In genomic region chr1:161216945-161217712, GRCh38 we compare ENCODE assay signal across 1 cellular context.
TF ChIP-seq lines count a peak whose summit lies in the region.

No MANE protein-coding gene starts in this region.

TF ChIP-seq in WTC11, 78 proteins besides CTCF, POLR2A, EP300 and RAD21 (continued from another document):
- TF ChIP-seq GRHL2 (CRISPR knock-in tag; IDR thresholded peaks at IDR 0.05; ENCODE audit: insufficient replicate concordance, severe bottlenecking) = no peak
- TF ChIP-seq NR2C2 (CRISPR knock-in tag; IDR thresholded peaks at IDR 0.05) = no peak
- TF ChIP-seq IRF2 (CRISPR knock-in tag; IDR thresholded peaks at IDR 0.05; ENCODE audit: borderline replicate concordance, low read depth) = no peak
- TF ChIP-seq, protein P1, sequence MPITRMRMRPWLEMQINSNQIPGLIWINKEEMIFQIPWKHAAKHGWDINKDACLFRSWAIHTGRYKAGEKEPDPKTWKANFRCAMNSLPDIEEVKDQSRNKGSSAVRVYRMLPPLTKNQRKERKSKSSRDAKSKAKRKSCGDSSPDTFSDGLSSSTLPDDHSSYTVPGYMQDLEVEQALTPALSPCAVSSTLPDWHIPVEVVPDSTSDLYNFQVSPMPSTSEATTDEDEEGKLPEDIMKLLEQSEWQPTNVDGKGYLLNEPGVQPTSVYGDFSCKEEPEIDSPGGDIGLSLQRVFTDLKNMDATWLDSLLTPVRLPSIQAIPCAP (CRISPR knock-in tag; IDR thresholded peaks at IDR 0.05) = no peak
- TF ChIP-seq, protein P2, sequence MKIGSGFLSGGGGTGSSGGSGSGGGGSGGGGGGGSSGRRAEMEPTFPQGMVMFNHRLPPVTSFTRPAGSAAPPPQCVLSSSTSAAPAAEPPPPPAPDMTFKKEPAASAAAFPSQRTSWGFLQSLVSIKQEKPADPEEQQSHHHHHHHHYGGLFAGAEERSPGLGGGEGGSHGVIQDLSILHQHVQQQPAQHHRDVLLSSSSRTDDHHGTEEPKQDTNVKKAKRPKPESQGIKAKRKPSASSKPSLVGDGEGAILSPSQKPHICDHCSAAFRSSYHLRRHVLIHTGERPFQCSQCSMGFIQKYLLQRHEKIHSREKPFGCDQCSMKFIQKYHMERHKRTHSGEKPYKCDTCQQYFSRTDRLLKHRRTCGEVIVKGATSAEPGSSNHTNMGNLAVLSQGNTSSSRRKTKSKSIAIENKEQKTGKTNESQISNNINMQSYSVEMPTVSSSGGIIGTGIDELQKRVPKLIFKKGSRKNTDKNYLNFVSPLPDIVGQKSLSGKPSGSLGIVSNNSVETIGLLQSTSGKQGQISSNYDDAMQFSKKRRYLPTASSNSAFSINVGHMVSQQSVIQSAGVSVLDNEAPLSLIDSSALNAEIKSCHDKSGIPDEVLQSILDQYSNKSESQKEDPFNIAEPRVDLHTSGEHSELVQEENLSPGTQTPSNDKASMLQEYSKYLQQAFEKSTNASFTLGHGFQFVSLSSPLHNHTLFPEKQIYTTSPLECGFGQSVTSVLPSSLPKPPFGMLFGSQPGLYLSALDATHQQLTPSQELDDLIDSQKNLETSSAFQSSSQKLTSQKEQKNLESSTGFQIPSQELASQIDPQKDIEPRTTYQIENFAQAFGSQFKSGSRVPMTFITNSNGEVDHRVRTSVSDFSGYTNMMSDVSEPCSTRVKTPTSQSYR (CRISPR knock-in tag; IDR thresholded peaks at IDR 0.05) = no peak
- TF ChIP-seq ARID4B (CRISPR knock-in tag; IDR thresholded peaks at IDR 0.05; ENCODE audit: borderline replicate concordance) = no peak
- TF ChIP-seq, protein P3, sequence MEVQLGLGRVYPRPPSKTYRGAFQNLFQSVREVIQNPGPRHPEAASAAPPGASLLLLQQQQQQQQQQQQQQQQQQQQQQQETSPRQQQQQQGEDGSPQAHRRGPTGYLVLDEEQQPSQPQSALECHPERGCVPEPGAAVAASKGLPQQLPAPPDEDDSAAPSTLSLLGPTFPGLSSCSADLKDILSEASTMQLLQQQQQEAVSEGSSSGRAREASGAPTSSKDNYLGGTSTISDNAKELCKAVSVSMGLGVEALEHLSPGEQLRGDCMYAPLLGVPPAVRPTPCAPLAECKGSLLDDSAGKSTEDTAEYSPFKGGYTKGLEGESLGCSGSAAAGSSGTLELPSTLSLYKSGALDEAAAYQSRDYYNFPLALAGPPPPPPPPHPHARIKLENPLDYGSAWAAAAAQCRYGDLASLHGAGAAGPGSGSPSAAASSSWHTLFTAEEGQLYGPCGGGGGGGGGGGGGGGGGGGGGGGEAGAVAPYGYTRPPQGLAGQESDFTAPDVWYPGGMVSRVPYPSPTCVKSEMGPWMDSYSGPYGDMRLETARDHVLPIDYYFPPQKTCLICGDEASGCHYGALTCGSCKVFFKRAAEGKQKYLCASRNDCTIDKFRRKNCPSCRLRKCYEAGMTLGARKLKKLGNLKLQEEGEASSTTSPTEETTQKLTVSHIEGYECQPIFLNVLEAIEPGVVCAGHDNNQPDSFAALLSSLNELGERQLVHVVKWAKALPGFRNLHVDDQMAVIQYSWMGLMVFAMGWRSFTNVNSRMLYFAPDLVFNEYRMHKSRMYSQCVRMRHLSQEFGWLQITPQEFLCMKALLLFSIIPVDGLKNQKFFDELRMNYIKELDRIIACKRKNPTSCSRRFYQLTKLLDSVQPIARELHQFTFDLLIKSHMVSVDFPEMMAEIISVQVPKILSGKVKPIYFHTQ (CRISPR knock-in tag; IDR thresholded peaks at IDR 0.05) = no peak
- TF ChIP-seq, protein P4, sequence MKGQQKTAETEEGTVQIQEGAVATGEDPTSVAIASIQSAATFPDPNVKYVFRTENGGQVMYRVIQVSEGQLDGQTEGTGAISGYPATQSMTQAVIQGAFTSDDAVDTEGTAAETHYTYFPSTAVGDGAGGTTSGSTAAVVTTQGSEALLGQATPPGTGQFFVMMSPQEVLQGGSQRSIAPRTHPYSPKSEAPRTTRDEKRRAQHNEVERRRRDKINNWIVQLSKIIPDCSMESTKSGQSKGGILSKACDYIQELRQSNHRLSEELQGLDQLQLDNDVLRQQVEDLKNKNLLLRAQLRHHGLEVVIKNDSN (CRISPR knock-in tag; IDR thresholded peaks at IDR 0.05) = no peak
TF ChIP-seq in WTC11: peak in this region for 0.
